12 cellular contexts compared by ENCODE assay signal in genomic region chr5:927172-928015, GRCh38. TPM values are rescaled to one million over a fixed set of nuclear protein-coding genes. Genes with fewer than 3 reads are reported as not detected.
DNase-seq lines count a peak whose midpoint lies in the region; ATAC-seq and TF ChIP-seq lines count a peak whose summit lies in the region.
"Had no signal": no experiment of that assay in that cellular context is flagged by ENCODE, and none has a peak within 500 bp of the region (broad histone marks: within the 10 kb centered on the region; RNA-seq: fewer than 3 reads in every experiment).

No MANE protein-coding gene starts in this region.

- POLR2A ChIA-PET in PC-9 (lab: Charles Lee; ENCODE audit: unreplicated experiment): no interaction called here

- peak overlapping the region; percentile 53 for H4K91ac ChIP-seq in mesenchymal stem cell (ENCODE audit: low read length)

- H3K4me3 ChIP-seq in coronary artery (peak overlapping the region; percentile 58), mesenchymal stem cell (ENCODE audit: insufficient read depth in 1 of 2, low read depth in 1 of 2, low read length in 2 of 2) (peak overlapping the region in 1 of 2 experiments; percentile 69), tibial artery (peak overlapping the region; percentile 20 to 39), PC-9 (no peak overlapping the region)
- H3K4me3 ChIP-seq: ovary had no signal

- H2BK5ac ChIP-seq in mesenchymal stem cell (ENCODE audit: low read depth, low read length, poor library complexity, severe bottlenecking): no peak overlapping the region

- CTCF ChIA-PET in PC-9 (lab: Charles Lee): no interaction called here

- TF ChIP-seq CTCF in coronary artery (IDR thresholded peaks at IDR 0.05) (no peak), tibial artery (IDR thresholded peaks at IDR 0.05) (no peak), PC-9 (conservative IDR thresholded peaks at IDR 0.05) (no peak)

- H3K27ac Mint-ChIP-seq in activated naive CD4-positive, alpha-beta T cell treated with anti-CD3 and anti-CD28 coated beads, Interleukin-2, amount 50 U/mL, for 24 hours: no peak overlapping the region

- H2AK5ac ChIP-seq in mesenchymal stem cell (ENCODE audit: low read length, severe bottlenecking): no peak overlapping the region

- no peak overlapping the region for H3K23ac ChIP-seq in mesenchymal stem cell (ENCODE audit: low read length in 2 of 2)

- H4K20me1 ChIP-seq in PC-9 (ENCODE audit: insufficient read depth): peaks cover 3% of the 10 kb centered on the region; the same call in 1 of the 2 replicates

- no peak for ATAC-seq in GM18870 (IDR thresholded peaks at IDR 0.05; ENCODE audit: unreplicated experiment)
- no peak for ATAC-seq in HG02981 (IDR thresholded peaks at IDR 0.05; ENCODE audit: unreplicated experiment)

- peak overlapping the region in 1 of 2 experiments; percentile 67 for H3K18ac ChIP-seq in mesenchymal stem cell (ENCODE audit: low read depth in 1 of 2, low read length in 2 of 2)

- H3K9me3 Mint-ChIP-seq in activated naive CD4-positive, alpha-beta T cell treated with anti-CD3 and anti-CD28 coated beads, Interleukin-2, amount 50 U/mL, for 24 hours: no peaks in the 10 kb centered on the region

- H2AFZ ChIP-seq in mesenchymal stem cell (ENCODE audit: low read depth, low read length) (peak overlapping the region; percentile 58), PC-9 (no peak overlapping the region)

- DNase-seq in activated naive CD4-positive, alpha-beta T cell (lab: John Stamatoyannopoulos, UW): no peak
- DNase-seq in coronary artery (ENCODE audit: low spot score) (no peak), mesenchymal stem cell (no peak), tibial artery (peak in 1 of 2 donors; percentile 17), PC-9 (no peak)
- DNase-seq: amniotic stem cell, NCI-H2081 treated with DMSO at 0.1 percent for 48 hours, SW 1271 had no signal

- no peaks in the 10 kb centered on the region for H3K79me1 ChIP-seq in mesenchymal stem cell (replicated peaks; ENCODE audit: low read length, poor library complexity, severe bottlenecking)

- no peaks in the 10 kb centered on the region; the same call in 1 of the 2 replicates for H3F3A ChIP-seq in PC-9 (ENCODE audit: insufficient read depth, low read depth)

- H3K4me2 ChIP-seq in mesenchymal stem cell (ENCODE audit: low read length, poor library complexity, severe bottlenecking) (no peak overlapping the region), PC-9 (no peak overlapping the region)

- peak overlapping the region; percentile 82 for H4K8ac ChIP-seq in mesenchymal stem cell (ENCODE audit: low read length)

- H3K9ac ChIP-seq in mesenchymal stem cell (ENCODE audit: low read length): no peak overlapping the region

- no peaks in the 10 kb centered on the region for H3K9me2 ChIP-seq in PC-9 (ENCODE audit: insufficient read depth)

- no peak overlapping the region for H3K4ac ChIP-seq in mesenchymal stem cell (ENCODE audit: low read depth in 1 of 2, low read length in 2 of 2)

- no peaks in the 10 kb centered on the region for H3K79me2 ChIP-seq in PC-9 (ENCODE audit: low read depth)

- no peak overlapping the region for H3K27ac ChIP-seq in coronary artery
- no peak overlapping the region for H3K27ac ChIP-seq in mesenchymal stem cell (ENCODE audit: low read length, poor library complexity, severe bottlenecking)
- H3K27ac ChIP-seq in tibial artery: no peak overlapping the region
- H3K27ac ChIP-seq in PC-9: no peak overlapping the region
- H3K27ac ChIP-seq: ovary had no signal

- H2BK12ac ChIP-seq in mesenchymal stem cell (ENCODE audit: low read length in 2 of 2): peak overlapping the region in 1 of 2 experiments; percentile 29

- no TSS peak for BruUV-seq in PC-9 (replicated peaks; lab: Mats Ljungman, UMichigan)

- 77% methylated on average over 27 of the region's 30 CpGs for WGBS in mesenchymal stem cell

- H3K27me3 ChIP-seq in mesenchymal stem cell (ENCODE audit: control insufficient read depth in 1 of 2, insufficient read depth in 1 of 2, low read length in 2 of 2): peaks cover 52 to 72% of the 10 kb centered on the region in 2 experiments
- peaks cover 5 to 31% of the 10 kb centered on the region in 2 donors for H3K27me3 ChIP-seq in tibial artery
- H3K27me3 ChIP-seq in PC-9 (ENCODE audit: insufficient read depth, low read depth): peaks cover 18% of the 10 kb centered on the region; the same call in 1 of the 2 replicates
- H3K27me3 ChIP-seq: ovary had no signal

- H3K14ac ChIP-seq in mesenchymal stem cell (ENCODE audit: low read length in 2 of 2): no peak overlapping the region

- peaks cover 3% of the 10 kb centered on the region for H3K4me1 ChIP-seq in mesenchymal stem cell (ENCODE audit: control insufficient read depth, insufficient read depth, low read depth, low read length)
- peaks cover 0 to 12% (median 11%) of the 10 kb centered on the region in 4 donors for H3K4me1 ChIP-seq in tibial artery
- H3K4me1 ChIP-seq in PC-9 (replicated peaks; ENCODE audit: insufficient read depth): 0 out of 2 replicates have a peak, but pooled peaks cover 6% of the 10 kb centered on the region

- H2BK15ac ChIP-seq in mesenchymal stem cell (ENCODE audit: low read depth, poor library complexity, severe bottlenecking): no peak overlapping the region

- H3K4me1 Mint-ChIP-seq in activated naive CD4-positive, alpha-beta T cell treated with anti-CD3 and anti-CD28 coated beads, Interleukin-2, amount 50 U/mL, for 24 hours: no peaks in the 10 kb centered on the region

- H3K36me3 Mint-ChIP-seq in activated naive CD4-positive, alpha-beta T cell treated with anti-CD3 and anti-CD28 coated beads, Interleukin-2, amount 50 U/mL, for 24 hours: no peaks in the 10 kb centered on the region

- H3K27me3 Mint-ChIP-seq in activated naive CD4-positive, alpha-beta T cell treated with anti-CD3 and anti-CD28 coated beads, Interleukin-2, amount 50 U/mL, for 24 hours: peaks cover 24% of the 10 kb centered on the region

- peak overlapping the region; percentile 40 for H3K4me3 Mint-ChIP-seq in activated naive CD4-positive, alpha-beta T cell treated with anti-CD3 and anti-CD28 coated beads, Interleukin-2, amount 50 U/mL, for 24 hours

- H3K9me3 ChIP-seq in mesenchymal stem cell (ENCODE audit: control insufficient read depth, low read length): no peaks in the 10 kb centered on the region
- no peaks in the 10 kb centered on the region for H3K9me3 ChIP-seq in tibial artery
- no peaks in the 10 kb centered on the region for H3K9me3 ChIP-seq in PC-9 (ENCODE audit: insufficient read depth, low read depth)
- H3K9me3 ChIP-seq: ovary had no signal

- H3K36me3 ChIP-seq in mesenchymal stem cell (ENCODE audit: control insufficient read depth in 1 of 2, insufficient read depth in 2 of 2, low read depth in 1 of 2, low read length in 2 of 2) (no peaks in the 10 kb centered on the region), tibial artery (no peaks in the 10 kb centered on the region), PC-9 (ENCODE audit: low read depth) (no peaks in the 10 kb centered on the region)
- H3K36me3 ChIP-seq: ovary had no signal

- intact Hi-C loops in tibial artery (cut with DNase I; ENCODE audit: low total_unique reads) (no loop called here), PC-9 (cut with micrococcal nuclease; ENCODE audit: unreplicated experiment) (no loop called here)

- no peak overlapping the region for H2BK120ac ChIP-seq in mesenchymal stem cell (ENCODE audit: low read depth, low read length)

RNA-seq across cellular contexts. Expression of gene TRIP13, which starts 34.7 kb away (rescaled TPM):
- polyA plus RNA-seq in mesenchymal stem cell (2013, experiment 1 of 2): 5.7 TPM
- polyA plus RNA-seq in mesenchymal stem cell (2013, experiment 2 of 2): 5.7 TPM
- total RNA-seq in PC-9 (2021): 56.1 and 74.0 TPM in 2 replicates

RNA-seq across cellular contexts. Expression of gene BRD9, which starts 34.8 kb away (rescaled TPM):
- polyA plus RNA-seq in mesenchymal stem cell (2013, experiment 1 of 2): 26.0 TPM
- polyA plus RNA-seq in mesenchymal stem cell (2013, experiment 2 of 2): 25.5 TPM
- 102 and 112 TPM in 2 replicates for total RNA-seq in PC-9 (2021)
